Comparison of ENCODE assay signal across 7 cellular contexts in the genomic region with DNA sequence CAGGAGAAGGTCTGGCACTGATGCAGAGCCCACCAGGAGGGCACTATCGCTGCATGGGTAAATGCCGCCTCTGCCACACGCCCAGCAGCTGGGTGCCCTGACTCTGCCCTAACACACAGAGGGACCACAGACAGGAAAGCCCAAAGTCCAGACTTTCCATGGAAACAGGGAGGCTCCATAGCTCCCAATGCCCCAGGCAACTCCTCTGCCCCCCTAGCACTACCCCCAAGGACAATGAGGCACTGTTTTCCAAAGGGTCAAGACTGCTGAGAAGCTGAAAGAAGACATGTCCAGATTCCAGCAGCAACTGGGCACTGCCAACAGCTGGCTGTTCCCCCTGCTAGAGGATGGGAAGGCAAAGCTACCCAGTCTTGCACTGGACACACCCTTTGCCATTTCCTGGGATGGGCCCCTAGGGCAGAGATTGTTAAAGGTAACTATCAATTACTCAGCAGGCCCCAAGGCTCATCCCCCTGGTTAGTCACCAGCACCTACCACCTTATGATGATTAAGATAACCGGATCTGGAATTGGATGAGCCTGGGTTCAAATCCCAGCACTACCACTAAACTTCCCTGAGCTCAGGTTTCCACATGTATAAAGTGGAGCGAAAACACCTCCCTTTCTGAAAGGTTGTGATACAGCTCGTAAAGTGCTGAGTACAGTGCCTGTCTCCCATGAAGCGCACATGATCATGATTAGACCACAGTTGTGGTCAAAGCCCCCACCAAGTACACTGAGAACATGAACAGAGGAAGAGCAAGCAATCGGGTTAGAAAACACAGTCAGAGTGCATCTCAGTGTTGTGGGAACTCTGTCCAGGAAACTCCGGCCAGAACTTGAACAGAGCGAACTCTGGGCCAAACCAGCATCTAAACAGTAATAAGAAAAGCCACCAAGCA. TPM values are rescaled to one million over a fixed set of nuclear protein-coding genes. Genes with fewer than 3 reads are reported as not detected.
DNase-seq lines count a peak whose midpoint lies in the region.
"Had no signal": no experiment of that assay in that cellular context is flagged by ENCODE, and none has a peak within 500 bp of the region (broad histone marks: within the 10 kb centered on the region; RNA-seq: fewer than 3 reads in every experiment).

No MANE protein-coding gene starts in this region.

- peak; percentile 90 for DNase-seq in LoVo (ENCODE audit: low spot score)
- DNase-seq in dermis blood vessel endothelial cell = peak; percentile 32
- DNase-seq in renal cortical epithelial cell (ENCODE audit: low read depth) = peak; percentile 83
- DNase-seq in NCI-H146 (lab: John Stamatoyannopoulos, UW) = no peak
- no peak for DNase-seq in NCI-H446 treated with DMSO at 0.1 percent for 48 hours (lab: John Stamatoyannopoulos, UW)
- no peak for DNase-seq in occipital lobe (lab: John Stamatoyannopoulos, UW)
- DNase-seq: NCI-H2171 had no signal

RNA-seq across cellular contexts. Expression of a gene that starts 3.3 kb away (rescaled TPM):
- total RNA-seq in dermis blood vessel endothelial cell (69.8 and 141 TPM in 2 replicates), renal cortical epithelial cell (38.4 and 63.1 TPM in 2 replicates), occipital lobe (2.8 TPM)

RNA-seq across cellular contexts. Expression of a gene that starts 29.5 kb away (rescaled TPM):
- total RNA-seq in dermis blood vessel endothelial cell = under 0.01 TPM in 2 replicates
- under 0.01 TPM in 2 replicates for total RNA-seq in renal cortical epithelial cell
- under 0.01 TPM for total RNA-seq in occipital lobe

RNA-seq across cellular contexts. Expression of a gene that starts 30.8 kb away (rescaled TPM):
- under 0.01 TPM in 2 replicates for total RNA-seq in dermis blood vessel endothelial cell
- under 0.01 TPM in 2 replicates for total RNA-seq in renal cortical epithelial cell
- under 0.01 TPM for total RNA-seq in occipital lobe

RNA-seq across cellular contexts. Expression of a gene that starts 39.9 kb away (rescaled TPM):
- total RNA-seq in dermis blood vessel endothelial cell = 1.5 and 3.4 TPM in 2 replicates
- 1.0 and 2.4 TPM in 2 replicates for total RNA-seq in renal cortical epithelial cell
- total RNA-seq in occipital lobe = 4.5 TPM

Comparison
In these comparisons a context has a peak if more than half of its experiments do, and no peak if none do; other contexts are left out.
1. DNase-seq: peak in LoVo (single experiment), dermis blood vessel endothelial cell (single experiment) and renal cortical epithelial cell (single experiment); none in NCI-H146 (single experiment), NCI-H446 treated with DMSO at 0.1 percent for 48 hours (single experiment) and occipital lobe (single experiment).
2. RNA of a gene that starts 3.3 kb away (total RNA-seq): 69.8 to 141 TPM in dermis blood vessel endothelial cell and 38.4 to 63.1 TPM in renal cortical epithelial cell; 2.8 TPM in occipital lobe (single experiment); every median in the first group is over 10 times any median in the second.